ENCODE assay signal across 8 cellular contexts in the genomic region with DNA sequence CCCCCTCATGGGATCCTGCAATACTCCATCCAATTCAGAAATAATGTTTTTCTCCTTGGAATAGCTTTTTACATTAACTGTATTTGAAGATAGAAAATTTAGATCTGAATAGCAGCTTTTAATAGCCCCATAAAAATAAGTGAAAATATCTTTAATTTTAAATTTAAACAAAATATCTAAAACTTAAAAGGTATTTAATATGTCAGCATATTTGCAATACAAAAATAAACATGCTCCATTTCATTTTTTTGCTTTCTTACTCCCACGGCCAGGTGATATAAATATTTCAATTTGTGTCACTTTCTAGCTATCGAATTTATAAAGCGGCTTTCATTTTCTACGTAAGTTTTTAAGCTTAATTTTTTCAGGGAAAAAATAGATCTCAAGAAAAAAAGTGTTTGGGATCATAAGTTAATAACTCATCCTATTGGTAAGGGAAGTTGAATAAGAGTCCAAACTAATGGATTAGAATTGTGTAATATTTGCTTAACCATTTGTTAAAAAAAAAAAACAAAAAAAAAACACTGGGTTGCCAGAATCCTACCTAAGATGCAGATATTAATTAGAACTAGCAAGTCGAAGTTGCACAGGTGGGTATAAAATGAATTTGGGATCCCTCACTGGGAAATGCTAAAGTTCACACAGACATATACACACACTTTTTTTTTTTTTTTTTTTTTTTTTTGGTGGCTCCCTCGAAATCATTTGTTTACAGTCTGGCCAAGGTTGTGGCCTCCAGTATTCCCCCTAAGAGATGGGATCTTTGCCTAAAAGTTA. TPM values are rescaled to one million over a fixed set of nuclear protein-coding genes. Genes with fewer than 3 reads are reported as not detected.
A peak's percentile ranks its signal among the peaks of the same experiment; 100 is the strongest.
DNase-seq lines count a peak whose midpoint lies in the region; ATAC-seq, FAIRE-seq and TF ChIP-seq lines count a peak whose summit lies in the region.

No MANE protein-coding gene starts in this region.

- CTCF ChIA-PET in A673 (lab: Charles Lee), result interaction anchor here (0.7 to 1.0 kb wide), 2 partner anchors 13 to 38 kb away, joined by 3 to 14 read pairs; no protein-coding TSS in a partner anchor

- ATAC-seq in HG03097 (IDR thresholded peaks at IDR 0.05; ENCODE audit: low FRiP score, unreplicated experiment), result no peak

- FAIRE-seq in frontal cortex (lab: Jason Lieb, UNC), result no peak

- H3K27ac ChIP-seq in A673 (ENCODE audit: low read depth, low read length, poor library complexity, severe bottlenecking), result peak overlapping the region; percentile 98
- peak overlapping the region; percentile 88; the same call in 1 of the 2 replicates for H3K27ac ChIP-seq in HUES6 (ENCODE audit: low read depth, low read length)
- peak overlapping the region; percentile 98 for H3K27ac ChIP-seq in caudate nucleus (ENCODE audit: low read depth, low read length)
- peak overlapping the region; percentile 96 for H3K27ac ChIP-seq in muscle layer of colon (ENCODE audit: low read depth, low read length)

- H3K9ac ChIP-seq in HUES6 (ENCODE audit: low read length) (no peak overlapping the region), muscle layer of colon (ENCODE audit: low read length) (peak overlapping the region; percentile 97)

- no peaks in the 10 kb centered on the region for H3K9me3 ChIP-seq in A673 (ENCODE audit: low read depth, low read length, poor library complexity, severe bottlenecking)
- H3K9me3 ChIP-seq in HUES6 (ENCODE audit: control insufficient read depth, insufficient read depth, low read depth, low read length), result no peaks in the 10 kb centered on the region; the same call in 1 of the 2 replicates
- no peaks in the 10 kb centered on the region for H3K9me3 ChIP-seq in muscle layer of colon (ENCODE audit: low read length)

- DNase-seq in A673 (ENCODE audit: low spot score) (no peak), caudate nucleus (lab: John Stamatoyannopoulos, UW) (no peak), NCI-H146 treated with DMSO at 0.1 percent for 48 hours (lab: John Stamatoyannopoulos, UW; ENCODE audit: unreplicated experiment) (no peak), frontal cortex (ENCODE audit: low spot score in 2 of 2) (no peak), D341Med (ENCODE audit: low spot score) (no peak)

- H3K36me3 ChIP-seq in A673 (ENCODE audit: insufficient read depth, low read length, poor library complexity, severe bottlenecking) (no peaks in the 10 kb centered on the region), HUES6 (ENCODE audit: control insufficient read depth, insufficient read depth, low read length) (no peaks in the 10 kb centered on the region), muscle layer of colon (ENCODE audit: insufficient read depth, low read length) (no peaks in the 10 kb centered on the region)

- POLR2A ChIA-PET in A673 (lab: Charles Lee; ENCODE audit: low non-redundant PET), result interaction anchor here (0.6 to 1.0 kb wide), 4 partner anchors 21 to 756 kb away, joined by 4 to 9 read pairs (median 5); no protein-coding TSS in a partner anchor

- H3K4me1 ChIP-seq in A673 (ENCODE audit: insufficient read depth, low read length, poor library complexity, severe bottlenecking) (peaks cover 19% of the 10 kb centered on the region), HUES6 (ENCODE audit: control insufficient read depth, insufficient read depth, low read length) (peaks cover 6% of the 10 kb centered on the region), muscle layer of colon (ENCODE audit: insufficient read depth, low read length) (peaks cover 41% of the 10 kb centered on the region)

- H3K27me3 ChIP-seq in A673 (replicated peaks; ENCODE audit: insufficient read depth, low read depth, low read length, poor library complexity) (no peaks in the 10 kb centered on the region), HUES6 (ENCODE audit: control insufficient read depth, insufficient read depth, low read length) (no peaks in the 10 kb centered on the region), muscle layer of colon (ENCODE audit: control insufficient read depth in 1 of 2, insufficient read depth in 2 of 2, low read length in 2 of 2) (no peaks in the 10 kb centered on the region)

- H3K4me3 ChIP-seq in A673 (ENCODE audit: low read depth, low read length, poor library complexity, severe bottlenecking) (peak overlapping the region; percentile 63), HUES6 (ENCODE audit: low read depth, low read length) (peak overlapping the region; percentile 78), muscle layer of colon (ENCODE audit: low read depth in 1 of 2, low read length in 2 of 2) (peak overlapping the region; percentile 63 to 93)

- intact Hi-C loops in A673 (cut with micrococcal nuclease; ENCODE audit: unreplicated experiment), result no loop called here

- BruUV-seq in A673 (replicated peaks; lab: Mats Ljungman, UMichigan), result no TSS peak

- no peak for TF ChIP-seq CTCF in A673 (conservative IDR thresholded peaks at IDR 0.05; ENCODE audit: low read depth, low read length)

RNA-seq across cellular contexts. Expression of a gene that starts 47.6 kb away (rescaled TPM):
- total RNA-seq in A673 (2021), result 113 and 124 TPM in 2 replicates
- 174 TPM for total RNA-seq in frontal cortex
